21 cellular contexts compared by ENCODE assay signal in the genomic region with DNA sequence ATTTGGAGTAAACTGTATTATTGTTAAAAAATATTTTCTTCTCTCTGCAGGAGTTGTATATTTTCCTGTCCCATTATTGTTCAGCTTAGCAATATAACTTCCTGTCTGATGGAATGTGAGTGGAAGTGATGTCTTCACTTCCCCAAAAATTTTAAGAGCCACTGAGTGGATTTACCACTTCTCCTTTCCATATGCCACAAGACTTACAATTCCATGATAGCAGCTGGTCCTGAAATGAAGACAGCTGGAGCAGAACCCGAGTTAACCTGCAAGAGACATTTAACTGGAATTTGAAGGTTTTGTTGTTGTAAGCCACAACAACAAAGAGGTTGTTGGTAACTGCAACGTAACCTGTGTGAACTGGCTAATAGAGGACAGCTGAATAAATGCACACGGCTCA. TPM values are rescaled to one million over a fixed set of nuclear protein-coding genes. Genes with fewer than 3 reads are reported as not detected.
DNase-seq lines count a peak whose midpoint lies in the region; ATAC-seq, FAIRE-seq and TF ChIP-seq lines count a peak whose summit lies in the region.
"Had no signal": no experiment of that assay in that cellular context is flagged by ENCODE, and none has a peak within 500 bp of the region (broad histone marks: within the 10 kb centered on the region; RNA-seq: fewer than 3 reads in every experiment).

No MANE protein-coding gene starts in this region.

- H3K27me3 ChIP-seq in left lung: no peaks in the 10 kb centered on the region
- no peaks in the 10 kb centered on the region for H3K27me3 ChIP-seq in uterus
- H3K27me3 ChIP-seq: pancreas had no signal

- no peak for TF ChIP-seq CTCF in left lung (IDR thresholded peaks at IDR 0.05)
- TF ChIP-seq CTCF in coronary artery (IDR thresholded peaks at IDR 0.05): no peak
- TF ChIP-seq CTCF in uterus (IDR thresholded peaks at IDR 0.05): no peak

- DNase-seq in CD1c-positive myeloid dendritic cell (ENCODE audit: extremely low spot score) (peak; percentile 88), Kasumi-1 (lab: John Stamatoyannopoulos, UW) (peak; percentile 92 to 96), SIG-M5 treated with dmso at 0.1 percent for 504 hours (lab: John Stamatoyannopoulos, UW; ENCODE audit: unreplicated experiment) (peak; percentile 93), left lung (no peak), coronary artery (ENCODE audit: low spot score) (no peak), urothelium cell line (ENCODE audit: low spot score) (no peak), hippocampal formation (lab: John Stamatoyannopoulos, UW) (no peak), uterus (no peak)
- DNase-seq: activated CD4-positive, alpha-beta memory T cell treated with anti-CD3 and anti-CD28 coated beads, Interleukin-2, amount 10 ng/mL, durations not matched to agents 7 days and 5 days; activated naive CD8-positive, alpha-beta T cell treated with anti-CD3 and anti-CD28 coated beads for 36 hours; activated T-cell treated with anti-CD3 and anti-CD28 coated beads, Interleukin-2, amount 50 U/mL, for 72 hours; foreskin melanocyte; NCI-H1694 treated with DMSO at 0.1 percent for 48 hours; NCI-H526; pancreas; stimulated activated CD4-positive, alpha-beta T cell treated with anti-CD3 and anti-CD28 coated beads, Interleukin-4, amount 100 ng/mL, for 4 hours; stimulated activated CD8-positive, alpha-beta memory T cell treated with anti-CD3 and anti-CD28 coated beads, Interleukin-4, amount 100 ng/mL, for 48 hours; WERI-Rb-1 had no signal

- H3K36me3 ChIP-seq in left lung (no peaks in the 10 kb centered on the region), uterus (no peaks in the 10 kb centered on the region)
- H3K36me3 ChIP-seq: pancreas, WERI-Rb-1 had no signal

- H3K27ac ChIP-seq in left lung (peak overlapping the region in 1 of 2 donors; percentile 48), coronary artery (no peak overlapping the region), uterus (no peak overlapping the region)
- H3K27ac ChIP-seq: epithelial cell of prostate, pancreas, WERI-Rb-1 had no signal

- H3K4me3 ChIP-seq in left lung (no peak overlapping the region), coronary artery (no peak overlapping the region), uterus (no peak overlapping the region)
- H3K4me3 ChIP-seq: pancreas had no signal

- ATAC-seq in left lung: peak; percentile 50
- ATAC-seq: activated T-cell treated with anti-CD3 and anti-CD28 coated beads, Interleukin-2, amount 50 U/mL, for 72 hours; left lobe of liver had no signal

- no peak for FAIRE-seq in urothelium cell line (lab: Jason Lieb, UNC)
- FAIRE-seq: pancreas, RCC 7860 had no signal

- intact Hi-C loops in left lung (cut with DNase I) (no loop called here), uterus (cut with DNase I; ENCODE audit: low total_unique reads) (no loop called here)

- H3K9me3 ChIP-seq in left lung (no peaks in the 10 kb centered on the region), uterus (no peaks in the 10 kb centered on the region)
- H3K9me3 ChIP-seq: pancreas had no signal

- H3K4me1 ChIP-seq in left lung: peaks cover 0 to 7% of the 10 kb centered on the region in 2 donors
- no peaks in the 10 kb centered on the region for H3K4me1 ChIP-seq in uterus
- H3K4me1 ChIP-seq: pancreas had no signal

- TF ChIP-seq POLR2A in uterus (IDR thresholded peaks at IDR 0.05): no peak

RNA-seq across cellular contexts. Expression of a gene that starts 23.4 kb away (rescaled TPM):
- total RNA-seq in left lung: 10 to 100 TPM; 16.6 to 17.3 TPM
- total RNA-seq in uterus: 10 to 100 TPM; 20.2 to 74.7 (median 30.9) TPM

RNA-seq across cellular contexts. Expression of a gene that starts 32.3 kb away (rescaled TPM):
- total RNA-seq in left lung (100 to 1,000 TPM; 118 to 153 TPM), uterus (1,000 to 10,000 TPM in 1 of 4 donors, 100 to 1,000 TPM in 2, 10 to 100 TPM in 1; 33.7 to 1,264 (median 574) TPM)

RNA-seq across cellular contexts. Expression of a gene that starts 44.3 kb away (rescaled TPM):
- total RNA-seq in left lung (10 to 100 TPM; 22.8 to 27.1 TPM), uterus (10 to 100 TPM; 12.7 to 19.6 (median 17.7) TPM)

Comparison
In these comparisons a context has a peak if more than half of its experiments do, and no peak if none do; other contexts are left out.
1. DNase-seq: peak in CD1c-positive myeloid dendritic cell (single experiment), Kasumi-1 (2 of 2) and SIG-M5 treated with dmso at 0.1 percent for 504 hours (single experiment); none in left lung (0 of 2), coronary artery (single experiment), urothelium cell line (single experiment), hippocampal formation (0 of 2) and uterus (0 of 2).